ENCODE assay signal across 9 cellular contexts in the genomic region with DNA sequence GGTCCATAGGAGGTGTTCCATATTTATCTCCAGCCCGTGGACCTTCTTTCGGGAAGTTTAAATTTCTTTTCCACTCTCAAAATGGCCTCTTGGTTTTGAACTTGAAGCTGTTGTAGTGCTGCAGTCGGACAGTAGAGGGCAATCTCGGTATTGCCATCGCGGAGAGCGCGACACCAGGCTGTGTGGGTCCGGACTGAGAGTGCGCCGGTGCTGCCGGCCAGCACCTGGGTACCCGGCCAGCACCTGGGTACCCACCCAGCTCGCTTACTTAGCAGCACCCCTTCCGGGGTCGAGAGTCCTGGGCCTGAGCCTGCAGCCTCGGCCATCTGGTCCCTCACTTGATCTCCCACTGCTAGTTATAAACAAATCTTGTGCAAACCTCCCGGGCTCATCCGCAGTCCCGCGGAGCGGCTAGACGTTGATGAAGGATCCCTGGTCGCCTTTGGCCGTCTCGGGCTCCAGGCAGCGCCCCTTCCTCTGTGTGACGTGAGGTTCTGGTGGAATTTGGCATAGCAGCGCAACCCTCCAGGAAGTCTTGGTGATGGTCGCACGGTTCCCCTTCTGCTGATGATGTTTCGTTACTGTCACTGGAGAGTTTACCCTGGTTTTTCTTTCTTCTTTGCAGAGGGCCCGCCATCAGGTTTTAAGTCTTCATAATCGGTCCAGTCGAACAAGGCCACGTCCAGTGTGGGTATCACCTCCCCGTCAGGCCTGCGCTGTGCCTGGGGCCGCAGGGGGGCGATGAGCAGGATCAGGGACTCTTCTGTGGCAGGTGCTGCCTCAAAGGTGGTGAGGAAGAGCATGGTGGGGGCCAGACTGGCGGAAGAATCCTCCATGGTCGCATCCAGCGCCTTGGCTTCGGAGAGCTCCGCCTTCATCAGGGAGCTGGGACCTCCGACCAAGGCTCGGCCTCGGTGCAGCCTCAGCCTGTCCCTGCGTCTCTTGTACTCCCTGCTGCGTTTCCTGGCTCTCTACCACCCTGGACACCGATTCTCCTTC. TPM values are rescaled to one million over a fixed set of nuclear protein-coding genes. Genes with fewer than 3 reads are reported as not detected.
A peak's percentile ranks its signal among the peaks of the same experiment; 100 is the strongest.
DNase-seq lines count a peak whose midpoint lies in the region; ATAC-seq, FAIRE-seq and TF ChIP-seq lines count a peak whose summit lies in the region.
"Had no signal": no experiment of that assay in that cellular context is flagged by ENCODE, and none has a peak within 500 bp of the region (broad histone marks: within the 10 kb centered on the region; RNA-seq: fewer than 3 reads in every experiment).

No MANE protein-coding gene starts in this region.

- H2AFZ ChIP-seq in KMS-11 (ENCODE audit: low read depth) = no peak overlapping the region

- peak; percentile 33; the same call in 1 of the 2 replicates for TF ChIP-seq CTCF in KMS-11 (conservative IDR thresholded peaks at IDR 0.05; ENCODE audit: low read depth, low read length)
- TF ChIP-seq CTCF in glutamatergic neuron (IDR thresholded peaks at IDR 0.05; ENCODE audit: partially characterized antibody, unreplicated experiment) = no peak
- no peak for TF ChIP-seq CTCF in D721Med (IDR thresholded peaks at IDR 0.05; ENCODE audit: insufficient read depth, missing control alignments)

- H3K9me3 Mint-ChIP-seq in activated T-helper 1 cell treated with anti-CD3 and anti-CD28 coated beads, Interleukin-12 subunit alpha, Interleukin-12 subunit beta, Interleukin-2, Interleukin-4 antibody, amounts not matched to agents 30 ng/mL and 10 ng/mL and 1 ng/mL, durations not matched to agents 14 hours and 24 hours and 36 hours = no peaks in the 10 kb centered on the region
- H3K9me3 Mint-ChIP-seq in glutamatergic neuron (ENCODE audit: unreplicated experiment) = no peaks in the 10 kb centered on the region

- FAIRE-seq in D721Med (lab: Jason Lieb, UNC) = no peak

- H3K4me1 Mint-ChIP-seq in activated T-helper 1 cell treated with anti-CD3 and anti-CD28 coated beads, Interleukin-12 subunit alpha, Interleukin-12 subunit beta, Interleukin-2, Interleukin-4 antibody, amounts not matched to agents 30 ng/mL and 10 ng/mL and 1 ng/mL, durations not matched to agents 14 hours and 24 hours and 36 hours (ENCODE audit: low read depth) = no peaks in the 10 kb centered on the region
- H3K4me1 Mint-ChIP-seq in glutamatergic neuron (ENCODE audit: low read depth, unreplicated experiment) = no peaks in the 10 kb centered on the region

- no peaks in the 10 kb centered on the region for H3K79me2 ChIP-seq in KMS-11 (ENCODE audit: insufficient read depth, low read depth)

- ATAC-seq in GM18502 (IDR thresholded peaks at IDR 0.05; ENCODE audit: poor library complexity, unreplicated experiment) (peak; percentile 73), GM19397 (IDR thresholded peaks at IDR 0.05; ENCODE audit: unreplicated experiment) (no peak)
- ATAC-seq: left colon had no signal

- H3K9ac ChIP-seq in KMS-11 = no peak overlapping the region

- no peaks in the 10 kb centered on the region for H3K27me3 ChIP-seq in KMS-11 (ENCODE audit: insufficient read depth, low read depth)

- no peak overlapping the region for H3K4me3 ChIP-seq in KMS-11 (IDR thresholded peaks at IDR 0.05; ENCODE audit: insufficient read depth, low read depth, low read length)

- no peak overlapping the region for H3K27ac ChIP-seq in KMS-11

- peak; percentile 6 for DNase-seq in activated T-helper 1 cell treated with anti-CD3 and anti-CD28 coated beads, Interleukin-12 subunit alpha, Interleukin-12 subunit beta, Interleukin-2, Interleukin-4 antibody, amounts not matched to agents 30 ng/mL and 10 ng/mL and 1 ng/mL, durations not matched to agents 14 hours and 24 hours and 36 hours (ENCODE audit: low spot score)
- DNase-seq in glutamatergic neuron (peak; percentile 23), D721Med (ENCODE audit: insufficient read length, low spot score) (no peak), NCI-H2081 (lab: John Stamatoyannopoulos, UW) (no peak)
- DNase-seq in stimulated activated CD8-positive, alpha-beta memory T cell treated with anti-CD3 and anti-CD28 coated beads, Interleukin-4, amount 100 ng/mL, for 48 hours = peak; percentile 43

- H3K36me3 Mint-ChIP-seq in activated T-helper 1 cell treated with anti-CD3 and anti-CD28 coated beads, Interleukin-12 subunit alpha, Interleukin-12 subunit beta, Interleukin-2, Interleukin-4 antibody, amounts not matched to agents 30 ng/mL and 10 ng/mL and 1 ng/mL, durations not matched to agents 14 hours and 24 hours and 36 hours (ENCODE audit: low read depth) = no peaks in the 10 kb centered on the region
- no peaks in the 10 kb centered on the region for H3K36me3 Mint-ChIP-seq in glutamatergic neuron (ENCODE audit: unreplicated experiment)

- no peaks in the 10 kb centered on the region for H3K27me3 Mint-ChIP-seq in activated T-helper 1 cell treated with anti-CD3 and anti-CD28 coated beads, Interleukin-12 subunit alpha, Interleukin-12 subunit beta, Interleukin-2, Interleukin-4 antibody, amounts not matched to agents 30 ng/mL and 10 ng/mL and 1 ng/mL, durations not matched to agents 14 hours and 24 hours and 36 hours (ENCODE audit: insufficient read depth)
- H3K27me3 Mint-ChIP-seq in glutamatergic neuron (ENCODE audit: unreplicated experiment) = peaks cover 2% of the 10 kb centered on the region

- H3K4me3 Mint-ChIP-seq in activated T-helper 1 cell treated with anti-CD3 and anti-CD28 coated beads, Interleukin-12 subunit alpha, Interleukin-12 subunit beta, Interleukin-2, Interleukin-4 antibody, amounts not matched to agents 30 ng/mL and 10 ng/mL and 1 ng/mL, durations not matched to agents 14 hours and 24 hours and 36 hours = peak overlapping the region; percentile 33
- H3K4me3 Mint-ChIP-seq in glutamatergic neuron (ENCODE audit: unreplicated experiment) = no peak overlapping the region

- no peaks in the 10 kb centered on the region for H4K20me1 ChIP-seq in KMS-11 (ENCODE audit: insufficient read depth)

- no peaks in the 10 kb centered on the region for H3K36me3 ChIP-seq in KMS-11 (ENCODE audit: insufficient read depth)

- no peaks in the 10 kb centered on the region for H3K4me1 ChIP-seq in KMS-11 (ENCODE audit: low read depth, poor library complexity, severe bottlenecking)

- intact Hi-C loops in activated T-helper 1 cell treated with anti-CD3 and anti-CD28 coated beads, Interleukin-12 subunit alpha, Interleukin-12 subunit beta, Interleukin-2, Interleukin-4 antibody, amounts not matched to agents 30 ng/mL and 10 ng/mL and 1 ng/mL, durations not matched to agents 14 hours and 24 hours and 36 hours (cut with micrococcal nuclease) = no loop called here

- no peak overlapping the region for H3K4me2 ChIP-seq in KMS-11

- no peak overlapping the region for H3K27ac Mint-ChIP-seq in activated T-helper 1 cell treated with anti-CD3 and anti-CD28 coated beads, Interleukin-12 subunit alpha, Interleukin-12 subunit beta, Interleukin-2, Interleukin-4 antibody, amounts not matched to agents 30 ng/mL and 10 ng/mL and 1 ng/mL, durations not matched to agents 14 hours and 24 hours and 36 hours
- H3K27ac Mint-ChIP-seq in glutamatergic neuron (ENCODE audit: unreplicated experiment) = no peak overlapping the region

RNA-seq across cellular contexts. Expression of a gene that starts 17.8 kb away (rescaled TPM):
- total RNA-seq in activated T-helper 1 cell treated with anti-CD3 and anti-CD28 coated beads, Interleukin-12 subunit alpha, Interleukin-12 subunit beta, Interleukin-2, Interleukin-4 antibody, amounts not matched to agents 30 ng/mL and 10 ng/mL and 1 ng/mL, durations not matched to agents 14 hours and 24 hours and 36 hours = not detected in 2 replicates
- total RNA-seq in glutamatergic neuron (ENCODE audit: unreplicated experiment) = not detected
- total RNA-seq: left colon had no signal

RNA-seq across cellular contexts. Expression of a gene that starts 51.5 kb away (rescaled TPM):
- total RNA-seq in activated T-helper 1 cell treated with anti-CD3 and anti-CD28 coated beads, Interleukin-12 subunit alpha, Interleukin-12 subunit beta, Interleukin-2, Interleukin-4 antibody, amounts not matched to agents 30 ng/mL and 10 ng/mL and 1 ng/mL, durations not matched to agents 14 hours and 24 hours and 36 hours = not detected in 2 replicates
- 1.0 TPM for total RNA-seq in glutamatergic neuron (ENCODE audit: unreplicated experiment)

Comparison
In these comparisons a context has a peak if more than half of its experiments do, and no peak if none do; other contexts are left out.
1. DNase-seq: peak in activated T-helper 1 cell treated with anti-CD3 and anti-CD28 coated beads, Interleukin-12 subunit alpha, Interleukin-12 subunit beta, Interleukin-2, Interleukin-4 antibody, amounts not matched to agents 30 ng/mL and 10 ng/mL and 1 ng/mL, durations not matched to agents 14 hours and 24 hours and 36 hours (single experiment), glutamatergic neuron (single experiment) and stimulated activated CD8-positive, alpha-beta memory T cell treated with anti-CD3 and anti-CD28 coated beads, Interleukin-4, amount 100 ng/mL, for 48 hours (single experiment); none in D721Med (single experiment) and NCI-H2081 (0 of 2).